ENCODE assay signal across 11 cellular contexts in genomic region chr9:135701067-135701967, GRCh38. TPM values are rescaled to one million over a fixed set of nuclear protein-coding genes. Genes with fewer than 3 reads are reported as not detected.
DNase-seq lines count a peak whose midpoint lies in the region; FAIRE-seq lines count a peak whose summit lies in the region.
"Had no signal": no experiment of that assay in that cellular context is flagged by ENCODE, and none has a peak within 500 bp of the region (broad histone marks: within the 10 kb centered on the region; RNA-seq: fewer than 3 reads in every experiment).

No MANE protein-coding gene starts in this region.

- H3K36me3 Mint-ChIP-seq in immature natural killer cell, result no peaks in the 10 kb centered on the region

- H3K27me3 Mint-ChIP-seq in immature natural killer cell (ENCODE audit: low read depth in 3 of 3), result peaks cover 0 to 3% (median 0%) of the 10 kb centered on the region in 3 donors

- H3K4me1 Mint-ChIP-seq in immature natural killer cell, result peaks cover 0 to 2% of the 10 kb centered on the region in 2 donors

- no peak for FAIRE-seq in GM19239 (lab: Jason Lieb, UNC)

- peak; percentile 14 for DNase-seq in stimulated activated naive CD4-positive, alpha-beta T cell treated with Interleukin-2 at 50 U/mL for 16 hours (lab: John Stamatoyannopoulos, UW)
- no peak for DNase-seq in stimulated activated naive CD4-positive, alpha-beta T cell (lab: John Stamatoyannopoulos, UW)
- peak; percentile 58 for DNase-seq in activated CD8-positive, alpha-beta memory T cell treated with anti-CD3 and anti-CD28 coated beads, Interleukin-2, amount 50 U/mL, for 48 hours
- DNase-seq in immature natural killer cell (peak; percentile 25 to 28 (median 28)), HT-29 (ENCODE audit: low spot score) (no peak), UCSD-AML1 (lab: John Stamatoyannopoulos, UW; ENCODE audit: unreplicated experiment) (no peak), GM19239 (ENCODE audit: insufficient read length, low spot score) (no peak), LoVo (ENCODE audit: low spot score) (no peak)
- DNase-seq: left cardiac atrium had no signal

- H3K4me3 Mint-ChIP-seq in immature natural killer cell, result peak overlapping the region in 1 of 5 donors; percentile 17

- no peaks in the 10 kb centered on the region for H3K9me3 Mint-ChIP-seq in immature natural killer cell

- H3K27ac Mint-ChIP-seq in immature natural killer cell, result no peak overlapping the region

RNA-seq across cellular contexts. Expression of gene KCNT1, which starts 0.7 kb away (rescaled TPM):
- polyA plus RNA-seq in immature natural killer cell, result not detected
- not detected in 2 replicates for total RNA-seq in HT-29 (2014; rRNA removed; shearing (Covaris generic))
- total RNA-seq: T-helper 1 cell treated with Interleukin-12 subunit alpha and Interleukin-12 subunit beta and Interleukin-4 antibody, amounts not matched to agents 30 ng/mL and 1 ng/mL, for 36 hours had no signal

RNA-seq across cellular contexts. Expression of gene SOHLH1, which starts 2.0 kb away (rescaled TPM):
- not detected for polyA plus RNA-seq in immature natural killer cell
- not detected in 2 replicates for total RNA-seq in HT-29 (2014; rRNA removed; shearing (Covaris generic))
- total RNA-seq: left cardiac atrium; subcutaneous adipose tissue; T-helper 1 cell treated with Interleukin-12 subunit alpha and Interleukin-12 subunit beta and Interleukin-4 antibody, amounts not matched to agents 30 ng/mL and 1 ng/mL, for 36 hours had no signal

RNA-seq across cellular contexts. Expression of gene LCN9, which starts 38.2 kb away (rescaled TPM):
- not detected for polyA plus RNA-seq in immature natural killer cell
- not detected in 2 replicates for total RNA-seq in HT-29 (2014; rRNA removed; shearing (Covaris generic))
- total RNA-seq: left cardiac atrium; subcutaneous adipose tissue; T-helper 1 cell treated with Interleukin-12 subunit alpha and Interleukin-12 subunit beta and Interleukin-4 antibody, amounts not matched to agents 30 ng/mL and 1 ng/mL, for 36 hours had no signal

Comparison
In these comparisons a context has a peak if more than half of its experiments do, and no peak if none do; other contexts are left out.
1. DNase-seq: peak in stimulated activated naive CD4-positive, alpha-beta T cell treated with Interleukin-2 at 50 U/mL for 16 hours (single experiment), activated CD8-positive, alpha-beta memory T cell treated with anti-CD3 and anti-CD28 coated beads, Interleukin-2, amount 50 U/mL, for 48 hours (single experiment) and immature natural killer cell (3 of 3); none in stimulated activated naive CD4-positive, alpha-beta T cell (0 of 6), HT-29 (single experiment), UCSD-AML1 (single experiment), GM19239 (single experiment) and LoVo (single experiment).